In the genomic region with DNA sequence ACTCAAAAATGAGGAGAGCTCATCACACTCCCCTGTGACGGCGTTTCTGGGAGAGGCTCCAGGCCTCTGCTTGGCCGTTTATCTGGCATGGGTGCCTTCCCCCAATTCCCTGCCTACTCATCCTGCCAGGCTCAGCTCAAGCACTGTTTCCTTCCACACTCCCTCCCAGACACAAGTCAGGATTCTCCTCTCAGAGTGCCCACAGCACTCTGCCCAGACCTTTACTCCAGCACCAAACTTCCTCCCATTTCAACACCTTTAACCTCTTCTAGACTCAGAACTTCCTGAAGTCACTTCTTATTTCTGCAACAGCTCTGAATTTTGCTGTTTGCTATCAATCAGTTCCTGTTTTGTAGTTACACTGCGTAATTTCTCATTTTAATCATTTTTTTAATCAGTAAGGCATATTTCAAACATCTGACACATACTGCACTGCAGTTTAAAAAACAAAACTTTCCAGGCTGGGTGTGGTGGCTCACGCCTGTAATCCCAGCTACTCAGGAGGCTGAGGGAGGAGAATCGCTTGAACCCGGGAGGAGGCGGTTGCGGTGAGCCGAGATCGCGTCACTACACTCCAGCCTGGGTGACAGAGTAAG, we compare ENCODE assay signal across 2 cellular contexts.
TF ChIP-seq lines count a peak whose summit lies in the region.

No MANE protein-coding gene starts in this region.

TF ChIP-seq in liver, 16 proteins besides CTCF, POLR2A, EP300 and RAD21:
- TF ChIP-seq RXRA (IDR thresholded peaks at IDR 0.05) (no peak), SP1 (IDR thresholded peaks at IDR 0.05) (peak; percentile 8), YY1 (IDR thresholded peaks at IDR 0.05) (no peak), NR2F2 (IDR thresholded peaks at IDR 0.05) (peak; percentile 85)

TF ChIP-seq in HepG2, 621 proteins besides CTCF, POLR2A, EP300 and RAD21:
- TF ChIP-seq ZNF7 (CRISPR knock-in tag; IDR thresholded peaks at IDR 0.05) (no peak), YEATS4 (CRISPR knock-in tag; IDR thresholded peaks at IDR 0.05; ENCODE audit: borderline replicate concordance) (no peak), SMAD1 (CRISPR knock-in tag; IDR thresholded peaks at IDR 0.05; ENCODE audit: borderline replicate concordance, low read depth) (no peak), ZNF30 (CRISPR knock-in tag; IDR thresholded peaks at IDR 0.05) (no peak), KLF15 (CRISPR knock-in tag; IDR thresholded peaks at IDR 0.05; ENCODE audit: borderline replicate concordance) (no peak), ZNF564 (CRISPR knock-in tag; IDR thresholded peaks at IDR 0.05) (no peak), IKZF1 (IDR thresholded peaks at IDR 0.05) (no peak)
- TF ChIP-seq, protein P1, sequence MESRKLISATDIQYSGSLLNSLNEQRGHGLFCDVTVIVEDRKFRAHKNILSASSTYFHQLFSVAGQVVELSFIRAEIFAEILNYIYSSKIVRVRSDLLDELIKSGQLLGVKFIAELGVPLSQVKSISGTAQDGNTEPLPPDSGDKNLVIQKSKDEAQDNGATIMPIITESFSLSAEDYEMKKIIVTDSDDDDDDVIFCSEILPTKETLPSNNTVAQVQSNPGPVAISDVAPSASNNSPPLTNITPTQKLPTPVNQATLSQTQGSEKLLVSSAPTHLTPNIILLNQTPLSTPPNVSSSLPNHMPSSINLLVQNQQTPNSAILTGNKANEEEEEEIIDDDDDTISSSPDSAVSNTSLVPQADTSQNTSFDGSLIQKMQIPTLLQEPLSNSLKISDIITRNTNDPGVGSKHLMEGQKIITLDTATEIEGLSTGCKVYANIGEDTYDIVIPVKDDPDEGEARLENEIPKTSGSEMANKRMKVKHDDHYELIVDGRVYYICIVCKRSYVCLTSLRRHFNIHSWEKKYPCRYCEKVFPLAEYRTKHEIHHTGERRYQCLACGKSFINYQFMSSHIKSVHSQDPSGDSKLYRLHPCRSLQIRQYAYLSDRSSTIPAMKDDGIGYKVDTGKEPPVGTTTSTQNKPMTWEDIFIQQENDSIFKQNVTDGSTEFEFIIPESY (CRISPR knock-in tag; IDR thresholded peaks at IDR 0.05), result no peak
- TF ChIP-seq, protein P2, sequence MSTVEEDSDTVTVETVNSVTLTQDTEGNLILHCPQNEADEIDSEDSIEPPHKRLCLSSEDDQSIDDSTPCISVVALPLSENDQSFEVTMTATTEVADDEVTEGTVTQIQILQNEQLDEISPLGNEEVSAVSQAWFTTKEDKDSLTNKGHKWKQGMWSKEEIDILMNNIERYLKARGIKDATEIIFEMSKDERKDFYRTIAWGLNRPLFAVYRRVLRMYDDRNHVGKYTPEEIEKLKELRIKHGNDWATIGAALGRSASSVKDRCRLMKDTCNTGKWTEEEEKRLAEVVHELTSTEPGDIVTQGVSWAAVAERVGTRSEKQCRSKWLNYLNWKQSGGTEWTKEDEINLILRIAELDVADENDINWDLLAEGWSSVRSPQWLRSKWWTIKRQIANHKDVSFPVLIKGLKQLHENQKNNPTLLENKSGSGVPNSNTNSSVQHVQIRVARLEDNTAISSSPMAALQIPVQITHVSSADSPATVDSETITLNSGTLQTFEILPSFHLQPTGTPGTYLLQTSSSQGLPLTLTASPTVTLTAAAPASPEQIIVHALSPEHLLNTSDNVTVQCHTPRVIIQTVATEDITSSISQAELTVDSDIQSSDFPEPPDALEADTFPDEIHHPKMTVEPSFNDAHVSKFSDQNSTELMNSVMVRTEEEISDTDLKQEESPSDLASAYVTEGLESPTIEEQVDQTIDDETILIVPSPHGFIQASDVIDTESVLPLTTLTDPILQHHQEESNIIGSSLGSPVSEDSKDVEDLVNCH (CRISPR knock-in tag; IDR thresholded peaks at IDR 0.05), result no peak
- TF ChIP-seq, protein P3, sequence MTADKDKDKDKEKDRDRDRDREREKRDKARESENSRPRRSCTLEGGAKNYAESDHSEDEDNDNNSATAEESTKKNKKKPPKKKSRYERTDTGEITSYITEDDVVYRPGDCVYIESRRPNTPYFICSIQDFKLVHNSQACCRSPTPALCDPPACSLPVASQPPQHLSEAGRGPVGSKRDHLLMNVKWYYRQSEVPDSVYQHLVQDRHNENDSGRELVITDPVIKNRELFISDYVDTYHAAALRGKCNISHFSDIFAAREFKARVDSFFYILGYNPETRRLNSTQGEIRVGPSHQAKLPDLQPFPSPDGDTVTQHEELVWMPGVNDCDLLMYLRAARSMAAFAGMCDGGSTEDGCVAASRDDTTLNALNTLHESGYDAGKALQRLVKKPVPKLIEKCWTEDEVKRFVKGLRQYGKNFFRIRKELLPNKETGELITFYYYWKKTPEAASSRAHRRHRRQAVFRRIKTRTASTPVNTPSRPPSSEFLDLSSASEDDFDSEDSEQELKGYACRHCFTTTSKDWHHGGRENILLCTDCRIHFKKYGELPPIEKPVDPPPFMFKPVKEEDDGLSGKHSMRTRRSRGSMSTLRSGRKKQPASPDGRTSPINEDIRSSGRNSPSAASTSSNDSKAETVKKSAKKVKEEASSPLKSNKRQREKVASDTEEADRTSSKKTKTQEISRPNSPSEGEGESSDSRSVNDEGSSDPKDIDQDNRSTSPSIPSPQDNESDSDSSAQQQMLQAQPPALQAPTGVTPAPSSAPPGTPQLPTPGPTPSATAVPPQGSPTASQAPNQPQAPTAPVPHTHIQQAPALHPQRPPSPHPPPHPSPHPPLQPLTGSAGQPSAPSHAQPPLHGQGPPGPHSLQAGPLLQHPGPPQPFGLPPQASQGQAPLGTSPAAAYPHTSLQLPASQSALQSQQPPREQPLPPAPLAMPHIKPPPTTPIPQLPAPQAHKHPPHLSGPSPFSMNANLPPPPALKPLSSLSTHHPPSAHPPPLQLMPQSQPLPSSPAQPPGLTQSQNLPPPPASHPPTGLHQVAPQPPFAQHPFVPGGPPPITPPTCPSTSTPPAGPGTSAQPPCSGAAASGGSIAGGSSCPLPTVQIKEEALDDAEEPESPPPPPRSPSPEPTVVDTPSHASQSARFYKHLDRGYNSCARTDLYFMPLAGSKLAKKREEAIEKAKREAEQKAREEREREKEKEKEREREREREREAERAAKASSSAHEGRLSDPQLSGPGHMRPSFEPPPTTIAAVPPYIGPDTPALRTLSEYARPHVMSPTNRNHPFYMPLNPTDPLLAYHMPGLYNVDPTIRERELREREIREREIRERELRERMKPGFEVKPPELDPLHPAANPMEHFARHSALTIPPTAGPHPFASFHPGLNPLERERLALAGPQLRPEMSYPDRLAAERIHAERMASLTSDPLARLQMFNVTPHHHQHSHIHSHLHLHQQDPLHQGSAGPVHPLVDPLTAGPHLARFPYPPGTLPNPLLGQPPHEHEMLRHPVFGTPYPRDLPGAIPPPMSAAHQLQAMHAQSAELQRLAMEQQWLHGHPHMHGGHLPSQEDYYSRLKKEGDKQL (CRISPR knock-in tag; IDR thresholded peaks at IDR 0.05; ENCODE audit: low read depth), result no peak
- TF ChIP-seq, protein P4, sequence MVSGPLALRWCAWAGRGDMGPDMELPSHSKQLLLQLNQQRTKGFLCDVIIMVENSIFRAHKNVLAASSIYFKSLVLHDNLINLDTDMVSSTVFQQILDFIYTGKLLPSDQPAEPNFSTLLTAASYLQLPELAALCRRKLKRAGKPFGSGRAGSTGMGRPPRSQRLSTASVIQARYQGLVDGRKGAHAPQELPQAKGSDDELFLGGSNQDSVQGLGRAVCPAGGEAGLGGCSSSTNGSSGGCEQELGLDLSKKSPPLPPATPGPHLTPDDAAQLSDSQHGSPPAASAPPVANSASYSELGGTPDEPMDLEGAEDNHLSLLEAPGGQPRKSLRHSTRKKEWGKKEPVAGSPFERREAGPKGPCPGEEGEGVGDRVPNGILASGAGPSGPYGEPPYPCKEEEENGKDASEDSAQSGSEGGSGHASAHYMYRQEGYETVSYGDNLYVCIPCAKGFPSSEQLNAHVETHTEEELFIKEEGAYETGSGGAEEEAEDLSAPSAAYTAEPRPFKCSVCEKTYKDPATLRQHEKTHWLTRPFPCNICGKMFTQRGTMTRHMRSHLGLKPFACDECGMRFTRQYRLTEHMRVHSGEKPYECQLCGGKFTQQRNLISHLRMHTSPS (CRISPR knock-in tag; IDR thresholded peaks at IDR 0.05; ENCODE audit: low read depth), result no peak
- TF ChIP-seq, protein P5, sequence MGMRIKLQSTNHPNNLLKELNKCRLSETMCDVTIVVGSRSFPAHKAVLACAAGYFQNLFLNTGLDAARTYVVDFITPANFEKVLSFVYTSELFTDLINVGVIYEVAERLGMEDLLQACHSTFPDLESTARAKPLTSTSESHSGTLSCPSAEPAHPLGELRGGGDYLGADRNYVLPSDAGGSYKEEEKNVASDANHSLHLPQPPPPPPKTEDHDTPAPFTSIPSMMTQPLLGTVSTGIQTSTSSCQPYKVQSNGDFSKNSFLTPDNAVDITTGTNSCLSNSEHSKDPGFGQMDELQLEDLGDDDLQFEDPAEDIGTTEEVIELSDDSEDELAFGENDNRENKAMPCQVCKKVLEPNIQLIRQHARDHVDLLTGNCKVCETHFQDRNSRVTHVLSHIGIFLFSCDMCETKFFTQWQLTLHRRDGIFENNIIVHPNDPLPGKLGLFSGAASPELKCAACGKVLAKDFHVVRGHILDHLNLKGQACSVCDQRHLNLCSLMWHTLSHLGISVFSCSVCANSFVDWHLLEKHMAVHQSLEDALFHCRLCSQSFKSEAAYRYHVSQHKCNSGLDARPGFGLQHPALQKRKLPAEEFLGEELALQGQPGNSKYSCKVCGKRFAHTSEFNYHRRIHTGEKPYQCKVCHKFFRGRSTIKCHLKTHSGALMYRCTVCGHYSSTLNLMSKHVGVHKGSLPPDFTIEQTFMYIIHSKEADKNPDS (CRISPR knock-in tag; IDR thresholded peaks at IDR 0.05), result no peak
